ENCODE assay signal across 10 cellular contexts in genomic region chr11:130999992-131000770, GRCh38.
DNase-seq lines count a peak whose midpoint lies in the region; ATAC-seq and TF ChIP-seq lines count a peak whose summit lies in the region.
"Had no signal": no experiment of that assay in that cellular context is flagged by ENCODE, and none has a peak within 500 bp of the region (broad histone marks: within the 10 kb centered on the region; RNA-seq: fewer than 3 reads in every experiment).

No MANE protein-coding gene starts in this region.

- POLR2A ChIA-PET in RWPE1 (lab: Yijun Ruan, JAX; ENCODE audit: low non-redundant PET), result no interaction called here

- no peak for ATAC-seq in GM21786 (IDR thresholded peaks at IDR 0.05; ENCODE audit: unreplicated experiment)
- ATAC-seq: activated T-helper 17 cell treated with anti-CD3 and anti-CD28 coated beads, Interleukin-2, amount 50 U/mL, for 72 hours had no signal

- DNase-seq in GM04504 (ENCODE audit: low read depth), result peak; percentile 74
- peak; percentile 69 for DNase-seq in RWPE1 (ENCODE audit: low spot score)
- peak; percentile 90 for DNase-seq in fibroblast of peridontal ligament (ENCODE audit: extremely low read depth)
- DNase-seq in smooth muscle cell of the brain vasculature (ENCODE audit: low read depth, low spot score), result peak; percentile 68
- DNase-seq in NCI-H1417 treated with DMSO at 0.1 percent for 48 hours (lab: John Stamatoyannopoulos, UW), result no peak
- no peak for DNase-seq in NCI-H2171 treated with DMSO at 0.1 percent for 48 hours (lab: John Stamatoyannopoulos, UW)
- DNase-seq: stimulated activated CD4-positive, alpha-beta T cell treated with anti-CD3 and anti-CD28 coated beads, Interleukin-2, amount 100 ng/mL, for 24 hours; substantia nigra had no signal

- H3K27ac ChIP-seq in RWPE1, result no peak overlapping the region

- CTCF ChIA-PET in RWPE1 (lab: Yijun Ruan, JAX), result no interaction called here

- TF ChIP-seq CTCF in RWPE1 (conservative IDR thresholded peaks at IDR 0.05; ENCODE audit: low read depth), result no peak

Comparison
In these comparisons a context has a peak if more than half of its experiments do, and no peak if none do; other contexts are left out.
1. DNase-seq: peak in GM04504 (single experiment), RWPE1 (single experiment), fibroblast of peridontal ligament (single experiment) and smooth muscle cell of the brain vasculature (single experiment); none in NCI-H1417 treated with DMSO at 0.1 percent for 48 hours (single experiment) and NCI-H2171 treated with DMSO at 0.1 percent for 48 hours (single experiment).